ENCODE assay signal across 11 cellular contexts in the genomic region with DNA sequence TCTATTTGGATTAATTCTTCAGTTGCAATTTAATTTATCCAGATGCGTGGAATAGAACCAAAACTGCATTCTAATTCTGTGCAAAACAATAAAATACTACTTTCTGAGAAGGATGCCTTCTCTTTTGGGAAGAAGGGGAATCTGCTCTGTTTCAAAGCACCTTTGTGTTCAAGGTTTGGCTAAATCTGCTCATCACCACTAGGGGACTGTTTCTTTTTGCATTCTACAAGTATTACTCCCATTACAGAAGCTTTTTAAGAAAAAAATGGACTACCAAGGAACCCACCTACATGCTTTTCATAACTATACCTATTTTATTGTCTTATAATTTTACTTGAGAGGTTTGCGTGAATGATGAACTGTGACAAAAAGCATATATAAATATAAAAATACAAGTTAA. TPM values are rescaled to one million over a fixed set of nuclear protein-coding genes. Genes with fewer than 3 reads are reported as not detected.
DNase-seq lines count a peak whose midpoint lies in the region; ATAC-seq, FAIRE-seq and TF ChIP-seq lines count a peak whose summit lies in the region.
"Had no signal": no experiment of that assay in that cellular context is flagged by ENCODE, and none has a peak within 500 bp of the region (broad histone marks: within the 10 kb centered on the region; RNA-seq: fewer than 3 reads in every experiment).

No MANE protein-coding gene starts in this region.

- H3K36me3 ChIP-seq in heart right ventricle: peaks cover 0 to 26% (median 6%) of the 10 kb centered on the region in 9 donors
- H3K36me3 ChIP-seq in heart left ventricle: peaks cover 0 to 19% (median 14%) of the 10 kb centered on the region in 9 donors
- peaks cover 0 to 3% of the 10 kb centered on the region in 2 experiments for H3K36me3 ChIP-seq in endothelial cell of umbilical vein (ENCODE audit: control insufficient read depth in 2 of 2, extremely low read depth in 1 of 2, insufficient read depth in 2 of 2, low read length in 2 of 2)
- H3K36me3 ChIP-seq in transverse colon: peaks cover 0 to 3% (median 0%) of the 10 kb centered on the region in 4 donors
- peaks cover 0 to 22% (median 0%) of the 10 kb centered on the region in 3 donors for H3K36me3 ChIP-seq in tibial nerve

- H3K4me3 ChIP-seq in heart right ventricle: no peak overlapping the region
- no peak overlapping the region for H3K4me3 ChIP-seq in heart left ventricle
- H3K4me3 ChIP-seq in endothelial cell of umbilical vein (replicated peaks in 1 of 3; ENCODE audit: insufficient read depth in 1 of 3, low read depth in 1 of 3, low read length in 3 of 3): no peak overlapping the region
- no peak overlapping the region for H3K4me3 ChIP-seq in transverse colon
- H3K4me3 ChIP-seq in tibial nerve: no peak overlapping the region
- H3K4me3 ChIP-seq: testis had no signal

- TF ChIP-seq POLR2A in heart left ventricle (IDR thresholded peaks at IDR 0.05) (no peak), endothelial cell of umbilical vein (IDR thresholded peaks at IDR 0.05; ENCODE audit: low read depth, low read length) (no peak), transverse colon (IDR thresholded peaks at IDR 0.05) (no peak), tibial nerve (IDR thresholded peaks at IDR 0.05) (no peak)

- POLR2A ChIA-PET in endothelial cell of umbilical vein (lab: Charles Lee): interaction anchor here (1.4 kb wide), 1 partner anchor 10 kb away, joined by 3 read pairs; no protein-coding TSS in a partner anchor

- ATAC-seq in heart right ventricle (no peak), heart left ventricle (no peak)

- intact Hi-C loops in heart right ventricle (cut with DNase I) (loop anchor here in 4 of 10 donors (2.0 to 10.0 kb wide), 3 partner anchors 36 to 63 kb away; no protein-coding TSS in a partner anchor), heart left ventricle (cut with DNase I) (no loop called here), endothelial cell of umbilical vein (cut with micrococcal nuclease) (loop anchor here (5.0 kb wide), 2 partner anchors 111 to 169 kb away; no protein-coding TSS in a partner anchor), transverse colon (cut with DNase I; ENCODE audit: low total_unique reads) (no loop called here)

- no peaks in the 10 kb centered on the region for H3K27me3 ChIP-seq in heart right ventricle
- H3K27me3 ChIP-seq in heart left ventricle: no peaks in the 10 kb centered on the region
- no peaks in the 10 kb centered on the region for H3K27me3 ChIP-seq in endothelial cell of umbilical vein (ENCODE audit: control insufficient read depth in 2 of 2, insufficient read depth in 2 of 2, low read length in 2 of 2)
- no peaks in the 10 kb centered on the region for H3K27me3 ChIP-seq in transverse colon
- no peaks in the 10 kb centered on the region for H3K27me3 ChIP-seq in tibial nerve
- H3K27me3 ChIP-seq: testis had no signal

- BruUV-seq in endothelial cell of umbilical vein (replicated peaks; lab: Mats Ljungman, UMichigan): no TSS peak

- no peak overlapping the region for H2AFZ ChIP-seq in endothelial cell of umbilical vein (ENCODE audit: low read depth, low read length)

- H3K79me2 ChIP-seq in endothelial cell of umbilical vein (ENCODE audit: control insufficient read depth, insufficient read depth, low read length): peaks cover 25% of the 10 kb centered on the region

- CTCF ChIA-PET in endothelial cell of umbilical vein (lab: Charles Lee): interaction anchor here (0.7 to 3.8 kb wide), 19 partner anchors 9 to 256 kb away, joined by 3 to 30 read pairs (median 6); a partner anchor contains a TSS

- no peak overlapping the region for H3K27ac ChIP-seq in heart right ventricle
- H3K27ac ChIP-seq in heart left ventricle: no peak overlapping the region
- no peak overlapping the region for H3K27ac ChIP-seq in endothelial cell of umbilical vein (ENCODE audit: insufficient read depth, low read depth, low read length)
- H3K27ac ChIP-seq in transverse colon: no peak overlapping the region
- H3K27ac ChIP-seq in tibial nerve: no peak overlapping the region
- H3K27ac ChIP-seq: testis had no signal

- peaks cover 2% of the 10 kb centered on the region for H3K9me1 ChIP-seq in endothelial cell of umbilical vein (replicated peaks; ENCODE audit: control insufficient read depth, extremely low read depth, insufficient read depth, low read length)

- dilution Hi-C loops in endothelial cell of umbilical vein (cut with MboI; ENCODE audit: extremely low pct_ligation_motif_present, low sequenced_read_pairs): no loop called here

- no peak overlapping the region for H3K9ac ChIP-seq in endothelial cell of umbilical vein (replicated peaks; ENCODE audit: extremely low read depth, insufficient read depth, low read length)

- DNase-seq in heart right ventricle: no peak
- no peak for DNase-seq in heart left ventricle
- DNase-seq in NCI-H69 (lab: John Stamatoyannopoulos, UW): peak; percentile 74
- peak; percentile 16 for DNase-seq in endothelial cell of umbilical vein (ENCODE audit: low read depth, low spot score)
- no peak for DNase-seq in transverse colon
- no peak for DNase-seq in tibial nerve (ENCODE audit: low spot score in 2 of 2)
- no peak for DNase-seq in AG20443 (ENCODE audit: low spot score)
- DNase-seq in NCI-H524 treated with DMSO at 0.1 percent for 48 hours (lab: John Stamatoyannopoulos, UW): no peak
- DNase-seq: central memory CD4-positive, alpha-beta T cell; stimulated activated CD4-positive, alpha-beta T cell treated with anti-CD3 and anti-CD28 coated beads, Interleukin-4, amount 100 ng/mL, for 24 hours; testis had no signal

- FAIRE-seq in endothelial cell of umbilical vein (lab: Jason Lieb, UNC): no peak

- TF ChIP-seq CTCF in heart right ventricle (IDR thresholded peaks at IDR 0.05) (peak in 5 of 9 donors; percentile 11 to 32 (median 23)), heart left ventricle (IDR thresholded peaks at IDR 0.05) (peak in 5 of 12 donors; percentile 8 to 33 (median 17)), endothelial cell of umbilical vein (IDR thresholded peaks at IDR 0.05; ENCODE audit: extremely low read depth in 1 of 2, insufficient read depth in 1 of 2, low read depth in 1 of 2, low read length in 2 of 2) (peak; percentile 20 to 27), transverse colon (IDR thresholded peaks at IDR 0.05) (peak in 4 of 5 experiments; percentile 20 to 38 (median 30)), tibial nerve (IDR thresholded peaks at IDR 0.05) (no peak)

- TF ChIP-seq EP300 in transverse colon (IDR thresholded peaks at IDR 0.05; ENCODE audit: low read depth): no peak
- TF ChIP-seq EP300 in tibial nerve (IDR thresholded peaks at IDR 0.05): no peak

- 95 to 97% methylated on average over 2 of the region's 2 CpGs for WGBS in heart right ventricle, 2 donors
- WGBS in heart left ventricle, 4 donors: 95 to 99% (median 98%) methylated on average over 2 of the region's 2 CpGs
- WGBS in transverse colon (ENCODE audit: low coverage in 1 of 2), 2 donors: 86 to 94% methylated on average over 2 of the region's 2 CpGs
- WGBS in tibial nerve, 2 donors: 94 to 96% methylated on average over 2 of the region's 2 CpGs

- in situ Hi-C loops in transverse colon (cut with MboI; ENCODE audit: low pct_ligation_motif_present in 1 of 4, low pct_unique_long_range_greater_than_20kb in 1 of 4, low sequenced_read_pairs in 3 of 4): no loop called here

- H3K4me2 ChIP-seq in endothelial cell of umbilical vein (ENCODE audit: insufficient read depth, low read length): no peak overlapping the region

- peaks cover 8% of the 10 kb centered on the region for H4K20me1 ChIP-seq in endothelial cell of umbilical vein (replicated peaks; ENCODE audit: control insufficient read depth, extremely low read depth, insufficient read depth, low read length)

- H3K4me1 ChIP-seq in heart right ventricle: peaks cover 0 to 48% (median 21%) of the 10 kb centered on the region in 9 donors
- peaks cover 0 to 33% (median 6%) of the 10 kb centered on the region in 12 donors for H3K4me1 ChIP-seq in heart left ventricle
- peaks cover 16% of the 10 kb centered on the region for H3K4me1 ChIP-seq in endothelial cell of umbilical vein (ENCODE audit: control insufficient read depth, extremely low read depth, insufficient read depth, low read length)
- H3K4me1 ChIP-seq in transverse colon: peaks cover 13 to 56% (median 26%) of the 10 kb centered on the region in 4 donors
- H3K4me1 ChIP-seq in tibial nerve: peaks cover 0 to 65% (median 5%) of the 10 kb centered on the region in 4 donors

- H3K9me3 ChIP-seq in heart right ventricle: no peaks in the 10 kb centered on the region
- no peaks in the 10 kb centered on the region for H3K9me3 ChIP-seq in heart left ventricle
- H3K9me3 ChIP-seq in endothelial cell of umbilical vein (replicated peaks; ENCODE audit: control insufficient read depth, insufficient read depth, low read length): no peaks in the 10 kb centered on the region
- H3K9me3 ChIP-seq in transverse colon: no peaks in the 10 kb centered on the region
- no peaks in the 10 kb centered on the region for H3K9me3 ChIP-seq in tibial nerve
- H3K9me3 ChIP-seq: testis had no signal

RNA-seq across cellular contexts. Expression of a gene that starts 18.2 kb away (rescaled TPM):
- 10 to 100 TPM; 32.0 to 68.1 (median 38.4) TPM for total RNA-seq in heart right ventricle
- polyA plus RNA-seq in heart right ventricle: 10 to 100 TPM; 38.7 to 51.7 TPM
- 10 to 100 TPM; 21.8 to 59.8 (median 35.6) TPM for total RNA-seq in heart left ventricle
- polyA plus RNA-seq in heart left ventricle: 10 to 100 TPM; 52.0 to 61.7 TPM
- 35.5 and 37.2 TPM in 2 replicates for total RNA-seq in endothelial cell of umbilical vein
- 18.0 and 19.8 TPM in 2 replicates for polyA plus RNA-seq in endothelial cell of umbilical vein
- polyA plus RNA-seq in endothelial cell of umbilical vein (2011; cell fraction: cytosol; rRNA removed): 19.9 and 20.6 TPM in 2 replicates
- 22.6 and 23.8 TPM in 2 replicates for polyA plus RNA-seq in endothelial cell of umbilical vein (2011; cell fraction: nucleus; rRNA removed)
- 34.0 and 57.2 TPM in 2 replicates for polyA plus RNA-seq in endothelial cell of umbilical vein (2012)
- 8.5 and 11.6 TPM in 2 replicates for polyA minus RNA-seq in endothelial cell of umbilical vein
- polyA minus RNA-seq in endothelial cell of umbilical vein (2011; cell fraction: cytosol; rRNA and poly(A)+ RNA removed): 8.2 TPM
- 9.6 and 15.1 TPM in 2 replicates for polyA minus RNA-seq in endothelial cell of umbilical vein (2011; cell fraction: nucleus; rRNA and poly(A)+ RNA removed)
- total RNA-seq in transverse colon: 10 to 100 TPM; 27.9 to 59.1 (median 35.6) TPM
- 10 to 100 TPM; 57.9 to 69.6 (median 61.2) TPM for total RNA-seq in tibial nerve

RNA-seq across cellular contexts. Expression of a gene that starts 18.2 kb away (rescaled TPM):
- 1 to 10 TPM; 1.8 to 7.4 (median 2.8) TPM for total RNA-seq in heart right ventricle
- polyA plus RNA-seq in heart right ventricle: 1 to 10 TPM in 1 of 2 donors, under 1 TPM in 1; 0.58 to 1.3 TPM
- total RNA-seq in heart left ventricle: 1 to 10 TPM; 2.4 to 6.2 (median 3.6) TPM
- 1 to 10 TPM; 1.1 to 2.0 TPM for polyA plus RNA-seq in heart left ventricle
- 6.8 and 8.0 TPM in 2 replicates for total RNA-seq in endothelial cell of umbilical vein
- polyA plus RNA-seq in endothelial cell of umbilical vein: 1.1 and 1.6 TPM in 2 replicates
- polyA plus RNA-seq in endothelial cell of umbilical vein (2011; cell fraction: cytosol; rRNA removed): 0.93 and 0.99 TPM in 2 replicates
- polyA plus RNA-seq in endothelial cell of umbilical vein (2011; cell fraction: nucleus; rRNA removed): 3.3 and 5.2 TPM in 2 replicates
- polyA plus RNA-seq in endothelial cell of umbilical vein (2012): 3.6 and 4.7 TPM in 2 replicates
- polyA minus RNA-seq in endothelial cell of umbilical vein: 10.0 and 11.6 TPM in 2 replicates
- polyA minus RNA-seq in endothelial cell of umbilical vein (2011; cell fraction: cytosol; rRNA and poly(A)+ RNA removed): 12.3 TPM
- 13.4 and 22.1 TPM in 2 replicates for polyA minus RNA-seq in endothelial cell of umbilical vein (2011; cell fraction: nucleus; rRNA and poly(A)+ RNA removed)
- total RNA-seq in transverse colon: 10 to 100 TPM; 12.0 to 32.6 (median 23.9) TPM
- 10 to 100 TPM; 38.1 to 74.5 (median 44.9) TPM for total RNA-seq in tibial nerve

Comparison
In these comparisons a context has a peak if more than half of its experiments do, and no peak if none do; other contexts are left out.
1. DNase-seq: peak in NCI-H69 (single experiment) and endothelial cell of umbilical vein (single experiment); none in heart right ventricle (0 of 2), heart left ventricle (0 of 5), transverse colon (single experiment), tibial nerve (0 of 2), AG20443 (single experiment) and NCI-H524 treated with DMSO at 0.1 percent for 48 hours (single experiment).
2. CTCF ChIP-seq: peak in heart right ventricle (5 of 9), endothelial cell of umbilical vein (2 of 2) and transverse colon (4 of 5); none in tibial nerve (0 of 5).